In genomic region chr16:74700206-74701040, GRCh38 we compare ENCODE assay signal across 8 cellular contexts. TPM values are rescaled to one million over a fixed set of nuclear protein-coding genes. Genes with fewer than 3 reads are reported as not detected.
A peak's percentile ranks its signal among the peaks of the same experiment; 100 is the strongest.
DNase-seq lines count a peak whose midpoint lies in the region; ATAC-seq and TF ChIP-seq lines count a peak whose summit lies in the region.

TSS of gene MLKL (minus strand) at chr16:74700862. CDS start at chr16:74695757, 5,105 bp downstream.

- H3K4me1 ChIP-seq in cardiac muscle cell (ENCODE audit: low read depth) = peaks cover 3% of the 10 kb centered on the region

- no peaks in the 10 kb centered on the region for H3K9me3 ChIP-seq in cardiac muscle cell (ENCODE audit: low read depth)

- peaks cover 41% of the 10 kb centered on the region for H3K27me3 ChIP-seq in cardiac muscle cell

- H3K27ac ChIP-seq in cardiac muscle cell = no peak within 1 kb of the TSS

- TF ChIP-seq CTCF in cardiac muscle cell (IDR thresholded peaks at IDR 0.05; ENCODE audit: low read depth, low read length) = no peak

- DNase-seq in AG08395 (ENCODE audit: low spot score) (peak; percentile 51), SHP77 treated with DMSO at 0.1 percent for 48 hours (lab: John Stamatoyannopoulos, UW) (peak; percentile 64), cardiac muscle cell (ENCODE audit: low read depth in 1 of 2, low spot score in 1 of 2) (peak; percentile 44 to 61), renal cortical epithelial cell (ENCODE audit: low read depth) (no peak), midbrain (lab: John Stamatoyannopoulos, UW) (no peak)
- DNase-seq in activated naive CD4-positive, alpha-beta T cell treated with Interleukin-2 at 50 U/mL for 16 hours = peak; percentile 66

- ATAC-seq in GM18870 (IDR thresholded peaks at IDR 0.05; ENCODE audit: unreplicated experiment) (peak; percentile 39), HG03280 (IDR thresholded peaks at IDR 0.05; ENCODE audit: unreplicated experiment) (peak; percentile 46)

- peak within 1 kb of the TSS; percentile 25 for H3K4me3 ChIP-seq in cardiac muscle cell

- no peaks in the 10 kb centered on the region for H3K36me3 ChIP-seq in cardiac muscle cell

RNA-seq across cellular contexts. Expression of gene MLKL, which starts in this region (rescaled TPM):
- total RNA-seq in cardiac muscle cell (0.18 and 0.32 TPM in 2 replicates), renal cortical epithelial cell (11.8 and 19.8 TPM in 2 replicates)
- not detected in 2 replicates for polyA plus RNA-seq in cardiac muscle cell

Comparison
In these comparisons a context has a peak if more than half of its experiments do, and no peak if none do; other contexts are left out.
1. Peak in DNase-seq and H3K4me3 ChIP-seq in cardiac muscle cell; RNA of the gene not detected or under 1 TPM.
2. DNase-seq: peak in AG08395 (single experiment), SHP77 treated with DMSO at 0.1 percent for 48 hours (single experiment) and activated naive CD4-positive, alpha-beta T cell treated with Interleukin-2 at 50 U/mL for 16 hours (single experiment); none in renal cortical epithelial cell (single experiment) and midbrain (single experiment).